Comparison of ENCODE assay signal across 8 cellular contexts in the genomic region with DNA sequence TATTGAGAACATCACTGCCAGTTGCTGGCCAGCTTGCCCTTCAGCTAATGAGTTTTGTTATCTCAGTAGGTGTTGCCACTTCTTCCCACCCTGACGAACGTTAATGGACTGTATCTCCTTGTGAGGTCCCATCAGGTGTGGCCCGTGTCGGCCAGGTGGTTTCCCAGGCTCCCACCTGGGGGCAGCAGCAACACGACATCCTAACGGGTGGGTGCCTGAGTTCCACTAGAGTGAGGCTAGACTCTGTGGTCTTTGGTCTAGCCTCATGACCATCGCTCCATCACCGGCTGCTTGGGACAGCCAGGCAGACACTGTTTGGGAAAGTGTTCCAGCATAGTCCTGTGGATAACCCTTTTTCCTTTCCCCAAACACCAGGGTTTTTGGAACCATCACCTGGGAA. TPM values are rescaled to one million over a fixed set of nuclear protein-coding genes. Genes with fewer than 3 reads are reported as not detected.
DNase-seq lines count a peak whose midpoint lies in the region; ATAC-seq and TF ChIP-seq lines count a peak whose summit lies in the region.

No MANE protein-coding gene starts in this region.

- no peaks in the 10 kb centered on the region for H3K36me3 Mint-ChIP-seq in activated T-cell treated with anti-CD3 and anti-CD28 coated beads, Interleukin-2, amount 50 U/mL, for 4 hours (ENCODE audit: insufficient read depth)

- BruUV-seq in Panc1 (replicated peaks; lab: Mats Ljungman, UMichigan): no TSS peak

- peak overlapping the region; percentile 88 for H3K27ac ChIP-seq in Panc1 (ENCODE audit: low read length)
- no peak overlapping the region for H3K27ac ChIP-seq in iPS-18a (ENCODE audit: low read length)
- H3K27ac ChIP-seq in thoracic aorta: peak overlapping the region; percentile 81 to 87

- no peak overlapping the region for H3K9ac ChIP-seq in iPS-18a (ENCODE audit: low read length)

- no peaks in the 10 kb centered on the region for H3K27me3 Mint-ChIP-seq in activated T-cell treated with anti-CD3 and anti-CD28 coated beads, Interleukin-2, amount 50 U/mL, for 4 hours (ENCODE audit: low read depth)

- H3K4me1 Mint-ChIP-seq in activated T-cell treated with anti-CD3 and anti-CD28 coated beads, Interleukin-2, amount 50 U/mL, for 4 hours (ENCODE audit: low read depth): peaks cover 51% of the 10 kb centered on the region

- in situ Hi-C loops in Panc1 (cut with HindIII; ENCODE audit: low pct_unique_long_range_greater_than_20kb, low sequenced_read_pairs): no loop called here

- CTCF ChIA-PET in Panc1 (lab: Charles Lee): no interaction called here

- H3K4me1 ChIP-seq in Panc1 (ENCODE audit: control insufficient read depth, insufficient read depth, low read length) (peaks cover 9% of the 10 kb centered on the region), iPS-18a (ENCODE audit: control insufficient read depth, low read depth, low read length) (no peaks in the 10 kb centered on the region), thoracic aorta (ENCODE audit: control insufficient read depth in 1 of 2, low read depth in 2 of 2) (peaks cover 0 to 18% of the 10 kb centered on the region in 2 donors)

- intact Hi-C loops in Panc1 (cut with micrococcal nuclease; ENCODE audit: unreplicated experiment): loop anchor here (1.0 kb wide), 1 partner anchor 9 kb away; no protein-coding TSS in a partner anchor

- no peak for ATAC-seq in activated T-cell treated with anti-CD3 and anti-CD28 coated beads, Interleukin-2, amount 50 U/mL, for 4 hours
- ATAC-seq in Panc1: no peak
- no peak for ATAC-seq in thoracic aorta (ENCODE audit: insufficient number of reproducible peaks, low FRiP score, low read depth)
- ATAC-seq in HG03025 (IDR thresholded peaks at IDR 0.05; ENCODE audit: low FRiP score, unreplicated experiment): no peak

- H3K36me3 ChIP-seq in Panc1 (ENCODE audit: control insufficient read depth, insufficient read depth, low read length) (no peaks in the 10 kb centered on the region), iPS-18a (ENCODE audit: control insufficient read depth, low read depth, low read length) (no peaks in the 10 kb centered on the region), thoracic aorta (no peaks in the 10 kb centered on the region)

- H3K4me3 ChIP-seq in Panc1 (ENCODE audit: low read depth in 2 of 2, low read length in 2 of 2): no peak overlapping the region
- peak overlapping the region; percentile 9 for H3K4me3 ChIP-seq in iPS-18a (ENCODE audit: low read length)
- H3K4me3 ChIP-seq in thoracic aorta: no peak overlapping the region

- no peaks in the 10 kb centered on the region for H3K9me3 ChIP-seq in Panc1 (ENCODE audit: control insufficient read depth, insufficient read depth, low read depth, low read length)
- no peaks in the 10 kb centered on the region for H3K9me3 ChIP-seq in iPS-18a (ENCODE audit: control insufficient read depth, low read depth, low read length)
- H3K9me3 ChIP-seq in thoracic aorta: no peaks in the 10 kb centered on the region

- TF ChIP-seq CTCF in Panc1 (IDR thresholded peaks at IDR 0.05): no peak
- no peak for TF ChIP-seq CTCF in thoracic aorta (IDR thresholded peaks at IDR 0.05)

- H3K4me3 Mint-ChIP-seq in activated T-cell treated with anti-CD3 and anti-CD28 coated beads, Interleukin-2, amount 50 U/mL, for 4 hours: peak overlapping the region; percentile 83

- no peaks in the 10 kb centered on the region for H3K27me3 ChIP-seq in Panc1 (ENCODE audit: control insufficient read depth, insufficient read depth, low read length)
- H3K27me3 ChIP-seq in iPS-18a (ENCODE audit: control insufficient read depth, insufficient read depth, low read length): peaks cover 15% of the 10 kb centered on the region
- no peaks in the 10 kb centered on the region for H3K27me3 ChIP-seq in thoracic aorta (replicated peaks; ENCODE audit: insufficient read depth)

- no peak for DNase-seq in activated T-cell treated with anti-CD3 and anti-CD28 coated beads, Interleukin-2, amount 50 U/mL, for 4 hours
- DNase-seq in activated T-cell treated with anti-CD3 and anti-CD28 coated beads for 4 hours: no peak
- DNase-seq in Panc1 (ENCODE audit: low read depth, low spot score): no peak
- no peak for DNase-seq in thoracic aorta (ENCODE audit: low spot score)
- no peak for DNase-seq in HCEC 1CT
- DNase-seq in effector CD8-positive, alpha-beta T cell (lab: John Stamatoyannopoulos, UW): no peak

- H3K9me3 Mint-ChIP-seq in activated T-cell treated with anti-CD3 and anti-CD28 coated beads, Interleukin-2, amount 50 U/mL, for 4 hours: no peaks in the 10 kb centered on the region

- POLR2A ChIA-PET in Panc1 (lab: Charles Lee): interaction anchor here (0.6 kb wide), 1 partner anchor 38 kb away, joined by 11 read pairs; no protein-coding TSS in a partner anchor

RNA-seq across cellular contexts. Expression of a gene that starts 45.6 kb away (rescaled TPM):
- total RNA-seq in activated T-cell treated with anti-CD3 and anti-CD28 coated beads, Interleukin-2, amount 50 U/mL, for 4 hours: 10 to 100 TPM; 32.0 to 40.1 (median 32.8) TPM
- 44.2 TPM for total RNA-seq in Panc1 (2021; ENCODE audit: unreplicated experiment)
- 60.8 TPM for polyA plus RNA-seq in Panc1 (2012; ENCODE audit: insufficient read length)
- total RNA-seq in thoracic aorta: 10 to 100 TPM; 31.0 to 42.5 TPM

RNA-seq across cellular contexts. Expression of a gene that starts 50.7 kb away (rescaled TPM):
- total RNA-seq in activated T-cell treated with anti-CD3 and anti-CD28 coated beads, Interleukin-2, amount 50 U/mL, for 4 hours: 10 to 100 TPM; 69.5 to 83.6 (median 73.1) TPM
- total RNA-seq in Panc1 (2021; ENCODE audit: unreplicated experiment): 113 TPM
- polyA plus RNA-seq in Panc1 (2012; ENCODE audit: insufficient read length): 75.4 TPM
- total RNA-seq in thoracic aorta: 10 to 100 TPM; 39.0 to 83.2 TPM
